Comparison of ENCODE assay signal across 20 cellular contexts in genomic region chr3:170697803-170698350, GRCh38.
DNase-seq lines count a peak whose midpoint lies in the region; ATAC-seq and TF ChIP-seq lines count a peak whose summit lies in the region.
"Had no signal": no experiment of that assay in that cellular context is flagged by ENCODE, and none has a peak within 500 bp of the region (broad histone marks: within the 10 kb centered on the region; RNA-seq: fewer than 3 reads in every experiment).

No MANE protein-coding gene starts in this region.

- no peak overlapping the region for H3K27ac Mint-ChIP-seq in WTC11
- H3K27ac Mint-ChIP-seq: activated T-helper 1 cell treated with anti-CD3 and anti-CD28 coated beads, Interleukin-12 subunit alpha, Interleukin-12 subunit beta, Interleukin-2, Interleukin-4 antibody, amounts not matched to agents 30 ng/mL and 10 ng/mL and 1 ng/mL, durations not matched to agents 14 hours and 24 hours and 36 hours; naive B cell; T-helper 2 cell treated with Interferon-gamma antibody and Interleukin-4, amounts not matched to agents 5 μg/mL and 100 μg/mL, for 36 hours had no signal

- no peaks in the 10 kb centered on the region for H3K9me2 ChIP-seq in neural cell (ENCODE audit: insufficient read depth, low read length)

- DNase-seq in NCI-H187 treated with DMSO at 0.1 percent for 48 hours (lab: John Stamatoyannopoulos, UW) (peak; percentile 53), NCI-H187 (lab: John Stamatoyannopoulos, UW) (no peak), NCI-H1930 (lab: John Stamatoyannopoulos, UW) (peak; percentile 5 to 15), WTC11 (ENCODE audit: low spot score) (no peak), MG63 (no peak), superior temporal gyrus (ENCODE audit: extremely low spot score) (no peak)
- DNase-seq: activated CD4-positive, alpha-beta T cell treated with anti-CD3 and anti-CD28 coated beads, Interleukin-2, amount 50 U/mL, for 4 hours; amygdala; C1 segment of cervical spinal cord; EL; heart left ventricle; naive B cell; trophoblast cell had no signal

- H3K9ac ChIP-seq in neural cell (ENCODE audit: low read length) = no peak overlapping the region

- POLR2A ChIA-PET in WTC11 (lab: Charles Lee) = interaction anchor here (0.6 kb wide), 1 partner anchor 73 kb away, joined by 4 read pairs; no protein-coding TSS in a partner anchor

- H3K27me3 Mint-ChIP-seq in WTC11 (ENCODE audit: low read depth) = peaks cover 4% of the 10 kb centered on the region

- no peaks in the 10 kb centered on the region for H4K20me1 ChIP-seq in neural cell (ENCODE audit: insufficient read depth)

- H3K4me3 ChIP-seq in neural cell (ENCODE audit: low read length) = no peak overlapping the region
- no peak overlapping the region for H3K4me3 ChIP-seq in MG63
- H3K4me3 ChIP-seq: coronary artery, heart left ventricle had no signal

- H3F3A ChIP-seq in neural cell (ENCODE audit: insufficient read depth, low read length, poor library complexity, severe bottlenecking) = no peaks in the 10 kb centered on the region

- CTCF ChIA-PET in WTC11 (lab: Charles Lee) = interaction anchor here (1.1 to 2.1 kb wide), 2 partner anchors 114 to 284 kb away, joined by 3 to 6 read pairs; no protein-coding TSS in a partner anchor

- H3K36me3 Mint-ChIP-seq in WTC11 = no peaks in the 10 kb centered on the region
- H3K36me3 Mint-ChIP-seq: naive B cell had no signal

- peaks cover 12% of the 10 kb centered on the region for H3K4me1 Mint-ChIP-seq in WTC11
- H3K4me1 Mint-ChIP-seq: naive B cell had no signal

- peaks cover 6% of the 10 kb centered on the region for H3K9me3 Mint-ChIP-seq in WTC11
- H3K9me3 Mint-ChIP-seq: activated T-helper 1 cell treated with anti-CD3 and anti-CD28 coated beads, Interleukin-12 subunit alpha, Interleukin-12 subunit beta, Interleukin-2, Interleukin-4 antibody, amounts not matched to agents 30 ng/mL and 10 ng/mL and 1 ng/mL, durations not matched to agents 14 hours and 24 hours and 36 hours; naive B cell; T-helper 2 cell treated with Interferon-gamma antibody and Interleukin-4, amounts not matched to agents 5 μg/mL and 100 μg/mL, for 36 hours had no signal

- H2AFZ ChIP-seq in neural cell (ENCODE audit: low read depth, low read length) = no peak overlapping the region

- TF ChIP-seq CTCF in WTC11 (IDR thresholded peaks at IDR 0.05) (no peak), neural cell (IDR thresholded peaks at IDR 0.05; ENCODE audit: poor library complexity, severe bottlenecking) (no peak)

- H3K4me3 Mint-ChIP-seq in WTC11 = no peak overlapping the region
- H3K4me3 Mint-ChIP-seq: activated T-helper 1 cell treated with anti-CD3 and anti-CD28 coated beads, Interleukin-12 subunit alpha, Interleukin-12 subunit beta, Interleukin-2, Interleukin-4 antibody, amounts not matched to agents 30 ng/mL and 10 ng/mL and 1 ng/mL, durations not matched to agents 14 hours and 24 hours and 36 hours; naive B cell; T-helper 2 cell treated with Interferon-gamma antibody and Interleukin-4, amounts not matched to agents 5 μg/mL and 100 μg/mL, for 36 hours had no signal

- H3K36me3 ChIP-seq in neural cell (ENCODE audit: insufficient read depth, low read length) = no peaks in the 10 kb centered on the region
- H3K36me3 ChIP-seq in MG63 = peaks cover 2% of the 10 kb centered on the region; the same call in 1 of the 2 replicates
- H3K36me3 ChIP-seq: heart left ventricle had no signal

- H3K27me3 ChIP-seq in neural cell (ENCODE audit: insufficient read depth, low read depth, low read length) (no peaks in the 10 kb centered on the region), MG63 (no peaks in the 10 kb centered on the region)
- H3K27me3 ChIP-seq: heart left ventricle had no signal

- TF ChIP-seq RAD21 in neural cell (conservative IDR thresholded peaks at IDR 0.05) = no peak

- no peak for TF ChIP-seq EP300 in neural cell (conservative IDR thresholded peaks at IDR 0.05; ENCODE audit: poor library complexity, severe bottlenecking)

- H3K27ac ChIP-seq in neural cell (ENCODE audit: low read length) = no peak overlapping the region
- H3K27ac ChIP-seq: 22Rv1 had no signal

- ATAC-seq in WTC11 = peak; percentile 57
- no peak for ATAC-seq in GM18520 (IDR thresholded peaks at IDR 0.05; ENCODE audit: unreplicated experiment)
- ATAC-seq: esophagus mucosa had no signal

- no peak overlapping the region for H3K4me2 ChIP-seq in neural cell (ENCODE audit: low read length)

- H3K79me2 ChIP-seq in neural cell (replicated peaks; ENCODE audit: insufficient read depth, low read length) = no peaks in the 10 kb centered on the region

- H3K9me3 ChIP-seq in neural cell (ENCODE audit: low read length) (no peaks in the 10 kb centered on the region), MG63 (no peaks in the 10 kb centered on the region)
- H3K9me3 ChIP-seq: heart left ventricle had no signal

TF ChIP-seq in WTC11, 78 proteins besides CTCF, POLR2A, EP300 and RAD21 (continues in another document):
- TF ChIP-seq RELA (CRISPR knock-in tag; IDR thresholded peaks at IDR 0.05; ENCODE audit: borderline replicate concordance) (no peak), GABPB1 (CRISPR knock-in tag; IDR thresholded peaks at IDR 0.05) (no peak), GRHL2 (CRISPR knock-in tag; IDR thresholded peaks at IDR 0.05; ENCODE audit: insufficient replicate concordance, severe bottlenecking) (no peak), STAT6 (CRISPR knock-in tag; conservative IDR thresholded peaks at IDR 0.05; ENCODE audit: low read depth) (no peak), IRF2 (CRISPR knock-in tag; IDR thresholded peaks at IDR 0.05; ENCODE audit: borderline replicate concordance, low read depth) (no peak), TCF7 (CRISPR knock-in tag; IDR thresholded peaks at IDR 0.05; ENCODE audit: low read depth) (no peak)
- TF ChIP-seq, protein P1, sequence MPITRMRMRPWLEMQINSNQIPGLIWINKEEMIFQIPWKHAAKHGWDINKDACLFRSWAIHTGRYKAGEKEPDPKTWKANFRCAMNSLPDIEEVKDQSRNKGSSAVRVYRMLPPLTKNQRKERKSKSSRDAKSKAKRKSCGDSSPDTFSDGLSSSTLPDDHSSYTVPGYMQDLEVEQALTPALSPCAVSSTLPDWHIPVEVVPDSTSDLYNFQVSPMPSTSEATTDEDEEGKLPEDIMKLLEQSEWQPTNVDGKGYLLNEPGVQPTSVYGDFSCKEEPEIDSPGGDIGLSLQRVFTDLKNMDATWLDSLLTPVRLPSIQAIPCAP (CRISPR knock-in tag; IDR thresholded peaks at IDR 0.05) = no peak

TF ChIP-seq in neural cell, 6 proteins besides CTCF, POLR2A, EP300 and RAD21:
- TF ChIP-seq MXI1 (conservative IDR thresholded peaks at IDR 0.05; ENCODE audit: poor library complexity, severe bottlenecking) = no peak
- TF ChIP-seq POLR2AphosphoS5 (IDR thresholded peaks at IDR 0.05) = peak; percentile 23

Comparison
In these comparisons a context has a peak if more than half of its experiments do, and no peak if none do; other contexts are left out.
1. DNase-seq: peak in NCI-H187 treated with DMSO at 0.1 percent for 48 hours (single experiment) and NCI-H1930 (2 of 2); none in NCI-H187 (0 of 2), WTC11 (single experiment), MG63 (single experiment) and superior temporal gyrus (single experiment).